ENCODE assay signal across 13 cellular contexts in the genomic region with DNA sequence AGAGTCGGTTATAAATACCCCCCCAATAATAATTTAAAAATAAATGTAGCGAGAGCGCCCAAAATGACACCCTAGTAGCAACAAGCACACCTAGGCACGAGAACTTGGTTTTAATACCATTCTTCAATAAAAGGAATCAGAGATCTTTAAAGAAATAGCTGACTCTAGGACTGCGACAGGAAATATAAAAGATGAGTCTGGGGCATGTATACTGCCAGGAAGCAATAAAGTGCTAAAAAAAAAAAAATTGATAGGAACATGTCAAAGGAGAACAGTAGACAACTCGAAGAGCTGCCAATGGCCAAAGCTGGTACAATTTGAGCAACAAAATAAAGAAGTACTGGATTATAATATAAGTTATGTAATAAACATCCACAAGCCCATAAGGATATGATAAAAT. TPM values are rescaled to one million over a fixed set of nuclear protein-coding genes. Genes with fewer than 3 reads are reported as not detected.
A peak's percentile ranks its signal among the peaks of the same experiment; 100 is the strongest.
DNase-seq lines count a peak whose midpoint lies in the region; ATAC-seq, FAIRE-seq and TF ChIP-seq lines count a peak whose summit lies in the region.
"Had no signal": no experiment of that assay in that cellular context is flagged by ENCODE, and none has a peak within 500 bp of the region (broad histone marks: within the 10 kb centered on the region; RNA-seq: fewer than 3 reads in every experiment).

No MANE protein-coding gene starts in this region.

- H3K79me2 ChIP-seq in keratinocyte (ENCODE audit: control insufficient read depth, insufficient read depth, low read length), result peaks cover 75% of the 10 kb centered on the region

- dilution Hi-C loops in keratinocyte (cut with MboI; ENCODE audit: extremely low pct_ligation_motif_present, low sequenced_read_pairs), result no loop called here

- H3K9me3 Mint-ChIP-seq in MCF 10A (ENCODE audit: unreplicated experiment) (no peaks in the 10 kb centered on the region), activated B cell treated with CpG ODN at 0.5 μM for 24 hours (no peaks in the 10 kb centered on the region)

- H3K9me3 ChIP-seq in breast epithelium (no peaks in the 10 kb centered on the region), keratinocyte (ENCODE audit: control insufficient read depth, low read depth, low read length) (no peaks in the 10 kb centered on the region), thymus (ENCODE audit: control insufficient read depth) (no peaks in the 10 kb centered on the region), HAP-1 (no peaks in the 10 kb centered on the region)
- H3K9me3 ChIP-seq: vagina had no signal

- H3K36me3 Mint-ChIP-seq in MCF 10A (ENCODE audit: insufficient read depth, unreplicated experiment), result peaks cover 35% of the 10 kb centered on the region
- H3K36me3 Mint-ChIP-seq in activated B cell treated with CpG ODN at 0.5 μM for 24 hours (ENCODE audit: low read depth), result peaks cover 48% of the 10 kb centered on the region

- POLR2A ChIA-PET in MCF 10A (lab: Yijun Ruan, JAX) (interaction anchor here (0.6 to 2.2 kb wide), 2 partner anchors 73 to 90 kb away, joined by 3 to 7 read pairs; a partner anchor contains a TSS), activated B cell treated with CpG ODN at 0.5 μM for 24 hours (lab: Charles Lee) (no interaction called here)

- peaks cover 9% of the 10 kb centered on the region for H4K20me1 ChIP-seq in keratinocyte (ENCODE audit: control insufficient read depth, extremely low read depth, insufficient read depth, low read length)

- H3K27me3 ChIP-seq in breast epithelium (no peaks in the 10 kb centered on the region), keratinocyte (ENCODE audit: control insufficient read depth, extremely low read depth, insufficient read depth, low read length) (no peaks in the 10 kb centered on the region), thymus (ENCODE audit: control insufficient read depth, insufficient read depth) (no peaks in the 10 kb centered on the region), HAP-1 (ENCODE audit: low read depth) (no peaks in the 10 kb centered on the region)
- H3K27me3 ChIP-seq: vagina had no signal

- H3K9me1 ChIP-seq in keratinocyte (ENCODE audit: control insufficient read depth, extremely low read depth, insufficient read depth, low read length), result peaks cover 3% of the 10 kb centered on the region

- no peaks in the 10 kb centered on the region for H3K27me3 Mint-ChIP-seq in MCF 10A (ENCODE audit: insufficient read depth, unreplicated experiment)
- no peaks in the 10 kb centered on the region for H3K27me3 Mint-ChIP-seq in activated B cell treated with CpG ODN at 0.5 μM for 24 hours

- TF ChIP-seq POLR2A in breast epithelium (IDR thresholded peaks at IDR 0.05), result no peak

- no peak for TF ChIP-seq CTCF in MCF 10A (IDR thresholded peaks at IDR 0.05; ENCODE audit: unreplicated experiment)
- no peak for TF ChIP-seq CTCF in breast epithelium (IDR thresholded peaks at IDR 0.05)
- TF ChIP-seq CTCF in activated B cell treated with CpG ODN at 0.5 μM for 24 hours (IDR thresholded peaks at IDR 0.05), result no peak
- TF ChIP-seq CTCF in keratinocyte (optimal IDR thresholded peaks at IDR 0.05 in 1 of 3, IDR thresholded peaks at IDR 0.05 in 1 of 3, conservative IDR thresholded peaks at IDR 0.05 in 1 of 3; ENCODE audit: extremely low read depth in 1 of 3, insufficient read depth in 2 of 3, low read length in 3 of 3), result no peak

- CTCF ChIA-PET in MCF 10A (lab: Yijun Ruan, JAX) (interaction anchor here (0.9 to 2.0 kb wide), 4 partner anchors 21 to 93 kb away, joined by 4 to 5 read pairs (median 4); no protein-coding TSS in a partner anchor), activated B cell treated with CpG ODN at 0.5 μM for 24 hours (lab: Charles Lee) (no interaction called here)

- intact Hi-C loops in MCF 10A (cut with micrococcal nuclease), result loop anchor here (10.0 kb wide), 1 partner anchor 478 kb away; a partner anchor contains a TSS
- intact Hi-C loops in breast epithelium (cut with DNase I; ENCODE audit: low total_unique reads), result no loop called here
- intact Hi-C loops in activated B cell treated with CpG ODN at 0.5 μM for 24 hours (cut with micrococcal nuclease), result loop anchor here (10.0 kb wide), 1 partner anchor 478 kb away; a partner anchor contains a TSS

- DNase-seq in MCF 10A (ENCODE audit: unreplicated experiment) (no peak), breast epithelium (ENCODE audit: low spot score in 2 of 2) (no peak), activated B cell treated with CpG ODN at 0.5 μM for 24 hours (no peak), keratinocyte (ENCODE audit: low read depth, low spot score) (no peak), hepatic stellate cell (ENCODE audit: low spot score) (no peak), HAP-1 (ENCODE audit: low spot score in 2 of 2) (no peak)
- no peak for DNase-seq in NK-92 treated with Interleukin-12 subunit alpha and Interleukin-12 subunit beta, amount 100 ng/mL, for 24 hours (lab: John Stamatoyannopoulos, UW)
- DNase-seq: MV-4-11, NCI-H345, small intestine had no signal

- no TSS peak for BruUV-seq in MCF 10A (replicated peaks; lab: Mats Ljungman, UMichigan)

- H2AFZ ChIP-seq in keratinocyte (ENCODE audit: control insufficient read depth, low read length), result no peak overlapping the region

- 95% methylated on average over 6 of the region's 6 CpGs for WGBS in thymus

- no peak overlapping the region for H3K4me3 ChIP-seq in breast epithelium
- no peak overlapping the region for H3K4me3 ChIP-seq in keratinocyte (ENCODE audit: control insufficient read depth in 2 of 3, extremely low read depth in 1 of 3, insufficient read depth in 2 of 3, low read depth in 1 of 3, low read length in 3 of 3)
- peak overlapping the region; percentile 6 for H3K4me3 ChIP-seq in thymus (ENCODE audit: low read length)
- H3K4me3 ChIP-seq in HAP-1, result no peak overlapping the region

- H3K4me1 Mint-ChIP-seq in MCF 10A (ENCODE audit: insufficient read depth, unreplicated experiment), result peaks cover 45% of the 10 kb centered on the region
- H3K4me1 Mint-ChIP-seq in activated B cell treated with CpG ODN at 0.5 μM for 24 hours, result peaks cover 66% of the 10 kb centered on the region

- peaks cover 0 to 25% of the 10 kb centered on the region in 2 donors for H3K4me1 ChIP-seq in breast epithelium
- H3K4me1 ChIP-seq in keratinocyte (ENCODE audit: control insufficient read depth, extremely low read depth, insufficient read depth, low read length), result peaks cover 14% of the 10 kb centered on the region
- H3K4me1 ChIP-seq in thymus (ENCODE audit: control insufficient read depth, insufficient read depth, low read length), result peaks cover 10% of the 10 kb centered on the region
- peaks cover 35% of the 10 kb centered on the region for H3K4me1 ChIP-seq in HAP-1

- H3K9ac ChIP-seq in keratinocyte (ENCODE audit: control insufficient read depth, extremely low read depth, insufficient read depth, low read length), result no peak overlapping the region

- H3K36me3 ChIP-seq in breast epithelium (no peaks in the 10 kb centered on the region), keratinocyte (ENCODE audit: control insufficient read depth in 2 of 2, extremely low read depth in 1 of 2, insufficient read depth in 2 of 2, low read length in 2 of 2) (no peaks in the 10 kb centered on the region), thymus (ENCODE audit: control insufficient read depth, insufficient read depth) (no peaks in the 10 kb centered on the region), HAP-1 (replicated peaks) (peaks cover 11% of the 10 kb centered on the region)
- H3K36me3 ChIP-seq: vagina had no signal

- in situ Hi-C loops in HAP-1 (cut with MboI; ENCODE audit: low sequenced_read_pairs), result no loop called here

- H3K4me3 Mint-ChIP-seq in MCF 10A (ENCODE audit: unreplicated experiment), result peak overlapping the region; percentile 88
- H3K4me3 Mint-ChIP-seq in activated B cell treated with CpG ODN at 0.5 μM for 24 hours, result peak overlapping the region; percentile 57

- H3K4me2 ChIP-seq in keratinocyte (ENCODE audit: control insufficient read depth, extremely low read depth, insufficient read depth, low read depth, low read length), result peak overlapping the region; percentile 87

- no peak for FAIRE-seq in keratinocyte (lab: Jason Lieb, UNC)
- FAIRE-seq: RCC 7860, small intestine had no signal

- no peak overlapping the region for H3K27ac ChIP-seq in breast epithelium
- no peak overlapping the region for H3K27ac ChIP-seq in keratinocyte (ENCODE audit: control insufficient read depth, insufficient read depth, low read length)
- no peak overlapping the region for H3K27ac ChIP-seq in thymus (ENCODE audit: low read depth)

- H3K27ac Mint-ChIP-seq in MCF 10A (ENCODE audit: low read depth, unreplicated experiment) (no peak overlapping the region), activated B cell treated with CpG ODN at 0.5 μM for 24 hours (no peak overlapping the region)

- no peak for ATAC-seq in activated B cell treated with CpG ODN at 0.5 μM for 24 hours (ENCODE audit: low read depth)

RNA-seq across cellular contexts. Expression of a gene that starts 2.2 kb away (rescaled TPM):
- 95.9 and 115 TPM in 2 replicates for total RNA-seq in MCF 10A (2022)
- total RNA-seq in breast epithelium, result 100 to 1,000 TPM; 133 to 294 (median 206) TPM
- total RNA-seq in activated B cell treated with CpG ODN at 0.5 μM for 24 hours, result 193 and 214 TPM in 2 replicates
- 19.2 to 60.5 TPM (median 40.8 TPM) in 3 replicates for polyA plus RNA-seq in keratinocyte
- 179 TPM for polyA plus RNA-seq in keratinocyte (2011; ENCODE audit: low read depth)
- polyA plus RNA-seq in keratinocyte (2011; cell fraction: cytosol; rRNA removed), result 8.7 and 10.5 TPM in 2 replicates
- polyA plus RNA-seq in keratinocyte (2011; cell fraction: nucleus; rRNA removed), result 136 and 175 TPM in 2 replicates
- polyA plus RNA-seq in keratinocyte (2012; ENCODE audit: low replicate concordance), result 32.3 and 68.4 TPM in 2 replicates
- 6.7 to 34.6 TPM (median 19.5 TPM) in 3 replicates for polyA minus RNA-seq in keratinocyte
- polyA minus RNA-seq in keratinocyte (2011; cell fraction: cytosol; rRNA and poly(A)+ RNA removed), result 9.0 TPM
- 23.0 and 45.0 TPM in 2 replicates for polyA minus RNA-seq in keratinocyte (2011; cell fraction: nucleus; rRNA and poly(A)+ RNA removed)
- 86.9 TPM for polyA plus RNA-seq in thymus

RNA-seq across cellular contexts. Expression of a gene that starts 28.9 kb away (rescaled TPM):
- total RNA-seq in MCF 10A (2022) (4.8 and 7.7 TPM in 2 replicates), breast epithelium (1 to 10 TPM; 4.2 to 5.6 (median 4.5) TPM), activated B cell treated with CpG ODN at 0.5 μM for 24 hours (4.8 and 5.6 TPM in 2 replicates)
- polyA plus RNA-seq in keratinocyte (9.9 to 21.2 TPM (median 14.7 TPM) in 3 replicates), thymus (16.9 TPM)
- polyA plus RNA-seq in keratinocyte (2011; ENCODE audit: low read depth), result 3.4 TPM
- 10.0 and 17.2 TPM in 2 replicates for polyA plus RNA-seq in keratinocyte (2011; cell fraction: cytosol; rRNA removed)
- 11.9 and 15.4 TPM in 2 replicates for polyA plus RNA-seq in keratinocyte (2011; cell fraction: nucleus; rRNA removed)
- polyA plus RNA-seq in keratinocyte (2012; ENCODE audit: low replicate concordance), result 6.3 and 16.1 TPM in 2 replicates
- polyA minus RNA-seq in keratinocyte, result 0.56 to 8.3 TPM (median 3.7 TPM) in 3 replicates
- polyA minus RNA-seq in keratinocyte (2011; cell fraction: cytosol; rRNA and poly(A)+ RNA removed), result 2.1 TPM
- 2.3 and 3.3 TPM in 2 replicates for polyA minus RNA-seq in keratinocyte (2011; cell fraction: nucleus; rRNA and poly(A)+ RNA removed)
